27 cellular contexts compared by ENCODE assay signal in genomic region chr13:96940961-96941360, GRCh38. TPM values are rescaled to one million over a fixed set of nuclear protein-coding genes. Genes with fewer than 3 reads are reported as not detected.
"Had no signal": no experiment of that assay in that cellular context is flagged by ENCODE, and none has a peak within 500 bp of the region (broad histone marks: within the 10 kb centered on the region; RNA-seq: fewer than 3 reads in every experiment).

No MANE protein-coding gene starts in this region.

- ATAC-seq: activated CD4-positive, CD25-positive, alpha-beta regulatory T cell treated with anti-CD3 and anti-CD28 coated beads, Interleukin-2, amount 50 U/mL, for 24 hours; activated T-cell treated with anti-CD3 and anti-CD28 coated beads, Interleukin-2, amount 50 U/mL, for 72 hours; lower lobe of right lung had no signal

- H3K27ac Mint-ChIP-seq: activated CD4-positive, alpha-beta memory T cell treated with anti-CD3 and anti-CD28 coated beads, Interleukin-2, amount 10 ng/mL, durations not matched to agents 7 days and 5 days; activated CD4-positive, alpha-beta T cell treated with anti-CD3 and anti-CD28 coated beads, Interleukin-2, amount 10 ng/mL, durations not matched to agents 24 days and 14 days; activated naive CD4-positive, alpha-beta T cell treated with anti-CD3 and anti-CD28 coated beads, Interleukin-2, amount 50 U/mL, for 24 hours; activated T-cell treated with anti-CD3 and anti-CD28 coated beads, Interleukin-2, amount 50 U/mL, for 72 hours; brain; naive B cell; progenitor cell of endocrine pancreas; T-helper 2 cell treated with Interferon-gamma antibody and Interleukin-4, amounts not matched to agents 5 μg/mL and 100 μg/mL, for 36 hours; type B pancreatic cell had no signal

- H3K4me1 Mint-ChIP-seq: activated CD4-positive, alpha-beta memory T cell treated with anti-CD3 and anti-CD28 coated beads, Interleukin-2, amount 10 ng/mL, durations not matched to agents 7 days and 5 days; activated CD4-positive, alpha-beta T cell treated with anti-CD3 and anti-CD28 coated beads, Interleukin-2, amount 10 ng/mL, durations not matched to agents 24 days and 14 days; activated naive CD4-positive, alpha-beta T cell treated with anti-CD3 and anti-CD28 coated beads, Interleukin-2, amount 50 U/mL, for 24 hours; naive B cell had no signal

- H3K9me3 ChIP-seq: esophagus muscularis mucosa, lower lobe of right lung, spleen, thoracic aorta, vagina had no signal

- H3K9me3 Mint-ChIP-seq: activated CD4-positive, alpha-beta memory T cell treated with anti-CD3 and anti-CD28 coated beads, Interleukin-2, amount 10 ng/mL, durations not matched to agents 7 days and 5 days; activated CD4-positive, alpha-beta T cell treated with anti-CD3 and anti-CD28 coated beads, Interleukin-2, amount 10 ng/mL, durations not matched to agents 24 days and 14 days; activated naive CD4-positive, alpha-beta T cell treated with anti-CD3 and anti-CD28 coated beads, Interleukin-2, amount 50 U/mL, for 24 hours; activated T-cell treated with anti-CD3 and anti-CD28 coated beads, Interleukin-2, amount 50 U/mL, for 72 hours; brain; naive B cell; T-helper 2 cell treated with Interferon-gamma antibody and Interleukin-4, amounts not matched to agents 5 μg/mL and 100 μg/mL, for 36 hours; type B pancreatic cell had no signal

- H3K36me3 Mint-ChIP-seq: activated naive CD4-positive, alpha-beta T cell treated with anti-CD3 and anti-CD28 coated beads, Interleukin-2, amount 50 U/mL, for 24 hours; brain; naive B cell; type B pancreatic cell had no signal

- H3K27ac ChIP-seq: esophagus muscularis mucosa, lower lobe of right lung, spleen, thoracic aorta, vagina, VCaP had no signal

- H3K4me1 ChIP-seq: esophagus muscularis mucosa, lower lobe of right lung, spleen, vagina had no signal

- H3K27me3 Mint-ChIP-seq: activated CD4-positive, alpha-beta memory T cell treated with anti-CD3 and anti-CD28 coated beads, Interleukin-2, amount 10 ng/mL, durations not matched to agents 7 days and 5 days; activated CD4-positive, alpha-beta T cell treated with anti-CD3 and anti-CD28 coated beads, Interleukin-2, amount 10 ng/mL, durations not matched to agents 24 days and 14 days; activated naive CD4-positive, alpha-beta T cell treated with anti-CD3 and anti-CD28 coated beads, Interleukin-2, amount 50 U/mL, for 24 hours; naive B cell; type B pancreatic cell had no signal

- H3K4me3 Mint-ChIP-seq: activated CD4-positive, alpha-beta memory T cell treated with anti-CD3 and anti-CD28 coated beads, Interleukin-2, amount 10 ng/mL, durations not matched to agents 7 days and 5 days; activated CD4-positive, alpha-beta T cell treated with anti-CD3 and anti-CD28 coated beads, Interleukin-2, amount 10 ng/mL, durations not matched to agents 24 days and 14 days; activated naive CD4-positive, alpha-beta T cell treated with anti-CD3 and anti-CD28 coated beads, Interleukin-2, amount 50 U/mL, for 24 hours; activated T-cell treated with anti-CD3 and anti-CD28 coated beads, Interleukin-2, amount 50 U/mL, for 72 hours; brain; naive B cell; T-helper 2 cell treated with Interferon-gamma antibody and Interleukin-4, amounts not matched to agents 5 μg/mL and 100 μg/mL, for 36 hours; type B pancreatic cell had no signal

- H3K4me3 ChIP-seq: esophagus muscularis mucosa, lower lobe of right lung, spleen, thoracic aorta, vagina had no signal

- H3K27me3 ChIP-seq: esophagus muscularis mucosa, spleen, vagina had no signal

- H3K36me3 ChIP-seq: esophagus muscularis mucosa, lower lobe of right lung, spleen, thoracic aorta, vagina had no signal

- DNase-seq: activated CD4-positive, alpha-beta memory T cell treated with anti-CD3 and anti-CD28 coated beads, Interleukin-2, amount 10 ng/mL, durations not matched to agents 7 days and 5 days; activated CD4-positive, alpha-beta T cell treated with anti-CD3 and anti-CD28 coated beads, Interleukin-2, amount 10 ng/mL, durations not matched to agents 24 days and 14 days; activated effector memory CD4-positive, alpha-beta T cell treated with anti-CD3 and anti-CD28 coated beads, Interleukin-2, amount 50 U/mL, for 16 hours; activated T-cell treated with anti-CD3 and anti-CD28 coated beads, Interleukin-2, amount 50 U/mL, for 72 hours; aorta; central memory CD4-positive, alpha-beta T cell; dermis blood vessel endothelial cell; effector CD8-positive, alpha-beta T cell; kidney; lower lobe of right lung; naive B cell; retina; spleen; stimulated activated CD4-positive, alpha-beta T cell treated with anti-CD3 and anti-CD28 coated beads, Interleukin-4, amount 100 ng/mL, for 1 hour; stimulated activated naive CD4-positive, alpha-beta T cell had no signal

RNA-seq across cellular contexts. Expression of gene OXGR1, which starts 53.3 kb away (rescaled TPM):
- total RNA-seq: activated CD4-positive, alpha-beta memory T cell treated with anti-CD3 and anti-CD28 coated beads, Interleukin-2, amount 10 ng/mL, durations not matched to agents 7 days and 5 days; activated CD4-positive, alpha-beta T cell treated with anti-CD3 and anti-CD28 coated beads, Interleukin-2, amount 10 ng/mL, durations not matched to agents 24 days and 14 days; activated T-cell treated with anti-CD3 and anti-CD28 coated beads, Interleukin-2, amount 50 U/mL, for 72 hours; dermis blood vessel endothelial cell; mucosa of gallbladder; osteocyte; progenitor cell of endocrine pancreas; thoracic aorta had no signal
- polyA plus RNA-seq: aorta had no signal
